ENCODE assay signal across 7 cellular contexts in genomic region chr5:176542596-176543427, GRCh38. TPM values are rescaled to one million over a fixed set of nuclear protein-coding genes. Genes with fewer than 3 reads are reported as not detected.
DNase-seq lines count a peak whose midpoint lies in the region; ATAC-seq and TF ChIP-seq lines count a peak whose summit lies in the region.

No MANE protein-coding gene starts in this region.

- no peaks in the 10 kb centered on the region for H4K20me1 ChIP-seq in osteoblast (ENCODE audit: insufficient read depth, low read length)

- POLR2A ChIA-PET in activated CD4-positive, alpha-beta memory T cell treated with anti-CD3 and anti-CD28 coated beads, Interleukin-2, amount 10 ng/mL, durations not matched to agents 7 days and 5 days (lab: Charles Lee) = interaction anchor here (0.6 to 5.0 kb wide), 20 partner anchors 10 to 181 kb away, joined by 3 to 145 read pairs (median 4); partner anchors contain the start of genes CLTB, FAF2, HIGD2A and KIAA1191

- H3K4me3 ChIP-seq in fibroblast of villous mesenchyme (ENCODE audit: low read depth, low read length) (peak overlapping the region; percentile 63), osteoblast (ENCODE audit: insufficient read depth, low read length) (peak overlapping the region; percentile 76)

- peak; percentile 44 for ATAC-seq in HG03521 (IDR thresholded peaks at IDR 0.05; ENCODE audit: unreplicated experiment)

- H3K4me3 Mint-ChIP-seq in activated CD4-positive, alpha-beta memory T cell treated with anti-CD3 and anti-CD28 coated beads, Interleukin-2, amount 10 ng/mL, durations not matched to agents 7 days and 5 days = peak overlapping the region; percentile 95

- H3K4me2 ChIP-seq in osteoblast (ENCODE audit: insufficient read depth, low read length) = peak overlapping the region; percentile 95

- DNase-seq in GM03348 (ENCODE audit: low spot score) (peak; percentile 74), GM20000 (ENCODE audit: low spot score) (peak; percentile 85), fibroblast of villous mesenchyme (ENCODE audit: low read depth) (peak; percentile 21), osteoblast (ENCODE audit: insufficient read length, low spot score, missing footprints) (peak; percentile 85), NCI-H226 (no peak)
- DNase-seq in activated CD4-positive, alpha-beta memory T cell treated with anti-CD3 and anti-CD28 coated beads, Interleukin-2, amount 10 ng/mL, durations not matched to agents 7 days and 5 days = peak; percentile 45

- H3K36me3 ChIP-seq in osteoblast (ENCODE audit: insufficient read depth, low read length) = no peaks in the 10 kb centered on the region

- H3K27ac ChIP-seq in osteoblast (ENCODE audit: low read depth, low read length) = no peak overlapping the region

- peak; percentile 52 for TF ChIP-seq CTCF in GM20000 (IDR thresholded peaks at IDR 0.05; ENCODE audit: extremely low read depth, missing control alignments)
- TF ChIP-seq CTCF in fibroblast of villous mesenchyme (IDR thresholded peaks at IDR 0.05; ENCODE audit: insufficient read depth, low read depth, low read length) = no peak
- no peak for TF ChIP-seq CTCF in osteoblast (IDR thresholded peaks at IDR 0.05; ENCODE audit: extremely low read depth, low read depth, low read length)

- H3K9me3 ChIP-seq in osteoblast (ENCODE audit: low read depth, low read length) = no peaks in the 10 kb centered on the region

- no peaks in the 10 kb centered on the region for H3K79me2 ChIP-seq in osteoblast (ENCODE audit: insufficient read depth, low read length)

- peak overlapping the region; percentile 99 for H3K27ac Mint-ChIP-seq in activated CD4-positive, alpha-beta memory T cell treated with anti-CD3 and anti-CD28 coated beads, Interleukin-2, amount 10 ng/mL, durations not matched to agents 7 days and 5 days

- H2AFZ ChIP-seq in osteoblast (ENCODE audit: low read length) = peak overlapping the region; percentile 65

- peaks cover 72% of the 10 kb centered on the region for H3K4me1 Mint-ChIP-seq in activated CD4-positive, alpha-beta memory T cell treated with anti-CD3 and anti-CD28 coated beads, Interleukin-2, amount 10 ng/mL, durations not matched to agents 7 days and 5 days

- no peaks in the 10 kb centered on the region for H3K9me3 Mint-ChIP-seq in activated CD4-positive, alpha-beta memory T cell treated with anti-CD3 and anti-CD28 coated beads, Interleukin-2, amount 10 ng/mL, durations not matched to agents 7 days and 5 days

- peaks cover 12% of the 10 kb centered on the region for H3K4me1 ChIP-seq in osteoblast (ENCODE audit: insufficient read depth, low read length)

- H3K27me3 ChIP-seq in osteoblast (ENCODE audit: insufficient read depth, low read length) = peaks cover 10% of the 10 kb centered on the region

- CTCF ChIA-PET in activated CD4-positive, alpha-beta memory T cell treated with anti-CD3 and anti-CD28 coated beads, Interleukin-2, amount 10 ng/mL, durations not matched to agents 7 days and 5 days (lab: Charles Lee) = interaction anchor here (0.6 to 4.1 kb wide), 17 partner anchors 8 to 181 kb away, joined by 3 to 33 read pairs (median 6); partner anchors contain the start of genes CLTB, FAF2, KIAA1191 and TSPAN17

- peaks cover 8% of the 10 kb centered on the region for H3K36me3 Mint-ChIP-seq in activated CD4-positive, alpha-beta memory T cell treated with anti-CD3 and anti-CD28 coated beads, Interleukin-2, amount 10 ng/mL, durations not matched to agents 7 days and 5 days (ENCODE audit: low read depth)

- no peaks in the 10 kb centered on the region for H3K27me3 Mint-ChIP-seq in activated CD4-positive, alpha-beta memory T cell treated with anti-CD3 and anti-CD28 coated beads, Interleukin-2, amount 10 ng/mL, durations not matched to agents 7 days and 5 days

RNA-seq across cellular contexts. Expression of gene RNF44, which starts 5.6 kb away (rescaled TPM):
- total RNA-seq in activated CD4-positive, alpha-beta memory T cell treated with anti-CD3 and anti-CD28 coated beads, Interleukin-2, amount 10 ng/mL, durations not matched to agents 7 days and 5 days = 100 to 1,000 TPM; 142 to 143 TPM
- total RNA-seq in fibroblast of villous mesenchyme = 2.6 and 4.3 TPM in 2 replicates
- 5.4 and 6.2 TPM in 2 replicates for total RNA-seq in osteoblast

RNA-seq across cellular contexts. Expression of gene CDHR2, which starts 6.3 kb away (rescaled TPM):
- 1 to 10 TPM; 1.6 to 2.3 TPM for total RNA-seq in activated CD4-positive, alpha-beta memory T cell treated with anti-CD3 and anti-CD28 coated beads, Interleukin-2, amount 10 ng/mL, durations not matched to agents 7 days and 5 days
- total RNA-seq in fibroblast of villous mesenchyme = not detected in 2 replicates
- under 0.01 TPM in 1 of 2 replicates, not detected in the other for total RNA-seq in osteoblast

Comparison
In these comparisons a context has a peak if more than half of its experiments do, and no peak if none do; other contexts are left out.
1. RNA of gene RNF44, which starts 5.6 kb away (total RNA-seq): 142 to 143 TPM in activated CD4-positive, alpha-beta memory T cell treated with anti-CD3 and anti-CD28 coated beads, Interleukin-2, amount 10 ng/mL, durations not matched to agents 7 days and 5 days; 5.4 to 6.2 TPM in osteoblast and 2.6 to 4.3 TPM in fibroblast of villous mesenchyme; every median in the first group is over 10 times any median in the second.